ENCODE assay signal across 9 cellular contexts in the genomic region with DNA sequence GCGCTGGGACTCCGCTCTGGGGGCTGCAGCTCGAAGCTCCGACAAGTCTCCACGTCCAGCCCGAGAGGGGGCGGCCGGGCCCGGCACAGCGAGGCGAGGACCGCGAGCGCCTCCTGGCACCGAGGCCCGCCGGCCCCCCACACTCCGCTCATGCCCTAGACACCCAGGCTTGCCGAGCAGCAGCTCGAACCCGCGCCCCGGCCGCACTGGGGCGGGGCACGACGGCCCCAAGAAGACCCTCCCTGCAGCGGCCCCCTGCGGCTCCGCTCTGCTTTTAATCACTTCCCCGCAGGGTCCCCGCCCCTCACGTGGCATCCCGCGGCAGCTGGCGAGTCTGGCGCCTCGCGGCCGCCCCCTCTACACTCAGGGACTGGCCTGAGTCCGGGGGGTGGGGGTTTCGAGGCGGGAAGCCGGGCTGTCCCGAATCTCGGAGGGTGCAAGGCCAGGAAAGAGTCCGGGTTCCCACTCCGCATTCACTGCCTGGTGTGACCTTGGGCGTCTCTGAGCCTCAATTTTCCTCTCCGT. TPM values are rescaled to one million over a fixed set of nuclear protein-coding genes. Genes with fewer than 3 reads are reported as not detected.
A peak's percentile ranks its signal among the peaks of the same experiment; 100 is the strongest.
DNase-seq lines count a peak whose midpoint lies in the region; ATAC-seq and TF ChIP-seq lines count a peak whose summit lies in the region.
"Had no signal": no experiment of that assay in that cellular context is flagged by ENCODE, and none has a peak within 500 bp of the region (broad histone marks: within the 10 kb centered on the region; RNA-seq: fewer than 3 reads in every experiment).

A gene with protein sequence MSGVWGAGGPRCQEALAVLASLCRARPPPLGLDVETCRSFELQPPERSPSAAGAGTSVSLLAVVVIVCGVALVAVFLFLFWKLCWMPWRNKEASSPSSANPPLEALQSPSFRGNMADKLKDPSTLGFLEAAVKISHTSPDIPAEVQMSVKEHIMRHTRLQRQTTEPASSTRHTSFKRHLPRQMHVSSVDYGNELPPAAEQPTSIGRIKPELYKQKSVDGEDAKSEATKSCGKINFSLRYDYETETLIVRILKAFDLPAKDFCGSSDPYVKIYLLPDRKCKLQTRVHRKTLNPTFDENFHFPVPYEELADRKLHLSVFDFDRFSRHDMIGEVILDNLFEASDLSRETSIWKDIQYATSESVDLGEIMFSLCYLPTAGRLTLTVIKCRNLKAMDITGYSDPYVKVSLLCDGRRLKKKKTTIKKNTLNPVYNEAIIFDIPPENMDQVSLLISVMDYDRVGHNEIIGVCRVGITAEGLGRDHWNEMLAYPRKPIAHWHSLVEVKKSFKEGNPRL (minus strand): TSS at position 249 of the 525 bp plus-strand sequence. CDS start 97 bp downstream, at position 152.

- H3K4me3 ChIP-seq in upper lobe of left lung: peak within 1 kb of the TSS; percentile 14 to 45 (median 34)
- H3K4me3 ChIP-seq in Karpas-422 (ENCODE audit: low read length): no peak within 1 kb of the TSS

- H3K9me3 ChIP-seq in upper lobe of left lung (no peaks in the 10 kb centered on the region), Karpas-422 (ENCODE audit: low read length) (no peaks in the 10 kb centered on the region)

- WGBS in upper lobe of left lung, 2 donors: 0 to 2% methylated on average over 2 to 21 of the region's 50 CpGs

- peaks cover 16% of the 10 kb centered on the region for H3K4me1 Mint-ChIP-seq in chondrocyte (ENCODE audit: low read depth)
- H3K4me1 Mint-ChIP-seq in mesothelial cell of epicardium: peaks cover 6% of the 10 kb centered on the region
- peaks cover 5% of the 10 kb centered on the region for H3K4me1 Mint-ChIP-seq in activated T-helper 2 cell treated with anti-CD3 and anti-CD28 coated beads, Interferon-gamma antibody, Interleukin-2, Interleukin-4, amounts not matched to agents 10 μg/mL and 5 μg/mL and 100 μg/mL, durations not matched to agents 14 hours and 24 hours and 36 hours (ENCODE audit: low read depth)

- no peak within 1 kb of the TSS for H3K9ac ChIP-seq in Karpas-422 (ENCODE audit: low read length)

- H3K27me3 ChIP-seq in upper lobe of left lung (peaks cover 0 to 46% (median 42%) of the 10 kb centered on the region in 4 donors), Karpas-422 (ENCODE audit: low read length) (no peaks in the 10 kb centered on the region)

- no peaks in the 10 kb centered on the region for H3K9me2 ChIP-seq in Karpas-422 (replicated peaks; ENCODE audit: insufficient read depth, low read length)

- no peaks in the 10 kb centered on the region for H3K79me2 ChIP-seq in Karpas-422 (ENCODE audit: low read length)

- no peaks in the 10 kb centered on the region for H4K20me1 ChIP-seq in Karpas-422 (ENCODE audit: insufficient read depth, low read depth, low read length)

- H2AFZ ChIP-seq in Karpas-422 (ENCODE audit: low read length): no peak within 1 kb of the TSS

- H3K27ac Mint-ChIP-seq in chondrocyte (ENCODE audit: unreplicated experiment) (no peak within 1 kb of the TSS), mesothelial cell of epicardium (no peak within 1 kb of the TSS)
- no peak within 1 kb of the TSS for H3K27ac Mint-ChIP-seq in activated T-helper 2 cell treated with anti-CD3 and anti-CD28 coated beads, Interferon-gamma antibody, Interleukin-2, Interleukin-4, amounts not matched to agents 10 μg/mL and 5 μg/mL and 100 μg/mL, durations not matched to agents 14 hours and 24 hours and 36 hours

- no peak for TF ChIP-seq EP300 in upper lobe of left lung (IDR thresholded peaks at IDR 0.05)

- H3K27ac ChIP-seq in upper lobe of left lung (no peak within 1 kb of the TSS), Karpas-422 (ENCODE audit: low read length) (no peak within 1 kb of the TSS)

- DNase-seq in activated T-cell treated with anti-CD3 and anti-CD28 coated beads, Interleukin-2, amount 50 U/mL, for 1 hour: peak; percentile 29
- DNase-seq in activated T-cell treated with anti-CD3 and anti-CD28 coated beads for 4 hours (no peak), chondrocyte (ENCODE audit: low spot score) (no peak), mesothelial cell of epicardium (ENCODE audit: low spot score in 2 of 2, unreplicated experiment in 2 of 2) (no peak), upper lobe of left lung (peak in 1 of 2 donors; percentile 84), H4 (ENCODE audit: low spot score) (no peak), Karpas-422 (no peak)
- no peak for DNase-seq in activated T-helper 2 cell treated with anti-CD3 and anti-CD28 coated beads, Interferon-gamma antibody, Interleukin-2, Interleukin-4, amounts not matched to agents 10 μg/mL and 5 μg/mL and 100 μg/mL, durations not matched to agents 14 hours and 24 hours and 36 hours (ENCODE audit: low spot score)

- peak in 1 of 2 donors; percentile 34 for ATAC-seq in upper lobe of left lung (ENCODE audit: low FRiP score in 2 of 2)

- intact Hi-C loops in activated T-helper 2 cell treated with anti-CD3 and anti-CD28 coated beads, Interferon-gamma antibody, Interleukin-2, Interleukin-4, amounts not matched to agents 10 μg/mL and 5 μg/mL and 100 μg/mL, durations not matched to agents 14 hours and 24 hours and 36 hours (cut with micrococcal nuclease): no loop called here

- H3K4me1 ChIP-seq in upper lobe of left lung (peaks cover 20 to 33% (median 26%) of the 10 kb centered on the region in 4 donors), Karpas-422 (ENCODE audit: low read length) (no peaks in the 10 kb centered on the region)

- peaks cover 81% of the 10 kb centered on the region for H3K27me3 Mint-ChIP-seq in chondrocyte (ENCODE audit: low read depth)
- peaks cover 98% of the 10 kb centered on the region for H3K27me3 Mint-ChIP-seq in mesothelial cell of epicardium (ENCODE audit: low read depth)
- peaks cover 63% of the 10 kb centered on the region for H3K27me3 Mint-ChIP-seq in activated T-helper 2 cell treated with anti-CD3 and anti-CD28 coated beads, Interferon-gamma antibody, Interleukin-2, Interleukin-4, amounts not matched to agents 10 μg/mL and 5 μg/mL and 100 μg/mL, durations not matched to agents 14 hours and 24 hours and 36 hours (ENCODE audit: low read depth)

- no peak for TF ChIP-seq POLR2A in upper lobe of left lung (IDR thresholded peaks at IDR 0.05)

- H3K4me2 ChIP-seq in Karpas-422 (ENCODE audit: low read depth, low read length, poor library complexity, severe bottlenecking): no peak within 1 kb of the TSS

- no peaks in the 10 kb centered on the region for H3K9me3 Mint-ChIP-seq in chondrocyte (ENCODE audit: low read depth)
- H3K9me3 Mint-ChIP-seq in mesothelial cell of epicardium: no peaks in the 10 kb centered on the region
- no peaks in the 10 kb centered on the region for H3K9me3 Mint-ChIP-seq in activated T-helper 2 cell treated with anti-CD3 and anti-CD28 coated beads, Interferon-gamma antibody, Interleukin-2, Interleukin-4, amounts not matched to agents 10 μg/mL and 5 μg/mL and 100 μg/mL, durations not matched to agents 14 hours and 24 hours and 36 hours

- H3K36me3 Mint-ChIP-seq in chondrocyte (ENCODE audit: low read depth): no peaks in the 10 kb centered on the region
- no peaks in the 10 kb centered on the region for H3K36me3 Mint-ChIP-seq in mesothelial cell of epicardium
- H3K36me3 Mint-ChIP-seq in activated T-helper 2 cell treated with anti-CD3 and anti-CD28 coated beads, Interferon-gamma antibody, Interleukin-2, Interleukin-4, amounts not matched to agents 10 μg/mL and 5 μg/mL and 100 μg/mL, durations not matched to agents 14 hours and 24 hours and 36 hours (ENCODE audit: low read depth): no peaks in the 10 kb centered on the region

- H3K36me3 ChIP-seq in upper lobe of left lung: no peaks in the 10 kb centered on the region
- H3K36me3 ChIP-seq in Karpas-422 (ENCODE audit: insufficient read depth, low read length): no peaks in the 10 kb centered on the region

- H3K4me3 Mint-ChIP-seq in chondrocyte (ENCODE audit: unreplicated experiment) (peak within 1 kb of the TSS; percentile 49), mesothelial cell of epicardium (peak within 1 kb of the TSS; percentile 41)
- no peak within 1 kb of the TSS for H3K4me3 Mint-ChIP-seq in activated T-helper 2 cell treated with anti-CD3 and anti-CD28 coated beads, Interferon-gamma antibody, Interleukin-2, Interleukin-4, amounts not matched to agents 10 μg/mL and 5 μg/mL and 100 μg/mL, durations not matched to agents 14 hours and 24 hours and 36 hours (ENCODE audit: low read depth)

- TF ChIP-seq CTCF in chondrocyte (IDR thresholded peaks at IDR 0.05) (peak; percentile 31), mesothelial cell of epicardium (IDR thresholded peaks at IDR 0.05; ENCODE audit: unreplicated experiment) (no peak), upper lobe of left lung (IDR thresholded peaks at IDR 0.05) (no peak)

RNA-seq across cellular contexts. Expression of the gene that starts here (rescaled TPM):
- total RNA-seq in chondrocyte (not detected in 3 replicates), mesothelial cell of epicardium (0.09 to 0.29 TPM (median 0.25 TPM) in 3 replicates), upper lobe of left lung (under 1 TPM in 1 of 6 donors, not detected in 5; 0.07 TPM)
- not detected in 2 replicates for total RNA-seq in activated T-helper 2 cell treated with anti-CD3 and anti-CD28 coated beads, Interferon-gamma antibody, Interleukin-2, Interleukin-4, amounts not matched to agents 10 μg/mL and 5 μg/mL and 100 μg/mL, durations not matched to agents 14 hours and 24 hours and 36 hours
- not detected in 2 replicates for total RNA-seq in H4 (2014; rRNA removed; shearing (Covaris generic))
- not detected in 2 replicates for total RNA-seq in Karpas-422 (2014; rRNA removed; shearing (Covaris generic); ENCODE audit: low replicate concordance)
- total RNA-seq: glomerular endothelial cell had no signal
